ENCODE assay signal across 22 cellular contexts in the genomic region with DNA sequence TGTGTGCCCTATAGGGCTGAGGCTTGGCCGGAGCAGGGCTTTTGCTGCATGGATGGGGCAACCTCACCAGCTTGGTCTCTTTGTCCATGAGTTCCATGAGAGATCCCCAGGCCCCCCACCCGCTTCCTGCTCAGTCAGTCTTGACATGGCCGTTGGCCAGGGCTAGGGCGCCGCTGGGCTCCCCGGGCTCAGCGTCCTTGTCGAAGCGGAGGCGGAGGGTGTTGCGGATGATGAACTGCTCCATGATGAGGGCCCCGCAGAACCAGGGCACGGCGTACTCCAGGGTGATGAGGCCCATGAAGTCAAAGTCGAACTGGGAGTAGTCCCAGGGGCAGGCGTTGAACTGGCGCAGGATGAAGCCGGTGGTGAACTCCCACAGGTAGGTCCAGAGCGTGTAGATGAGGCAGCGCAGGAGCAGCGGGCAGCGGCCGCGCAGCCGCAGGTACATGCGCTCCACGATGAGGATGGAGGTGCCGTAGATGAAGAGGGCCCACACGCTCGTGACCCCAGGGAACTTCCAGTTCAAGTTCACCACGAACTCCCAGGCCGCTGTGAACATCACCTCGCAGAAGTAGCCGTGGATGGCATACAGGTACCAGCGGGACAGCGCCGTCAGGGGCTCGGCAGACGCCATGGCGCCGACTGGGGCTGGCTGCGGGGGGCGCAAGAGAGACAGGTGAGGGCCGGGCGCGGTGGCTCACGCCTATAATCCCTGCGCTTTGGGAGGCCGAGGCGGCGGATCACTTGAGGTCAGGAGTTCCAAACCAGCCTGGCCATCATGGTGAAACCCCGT. TPM values are rescaled to one million over a fixed set of nuclear protein-coding genes. Genes with fewer than 3 reads are reported as not detected.
A peak's percentile ranks its signal among the peaks of the same experiment; 100 is the strongest.
DNase-seq lines count a peak whose midpoint lies in the region; ATAC-seq, FAIRE-seq and TF ChIP-seq lines count a peak whose summit lies in the region.
"Had no signal": no experiment of that assay in that cellular context is flagged by ENCODE, and none has a peak within 500 bp of the region (broad histone marks: within the 10 kb centered on the region; RNA-seq: fewer than 3 reads in every experiment).

No MANE protein-coding gene starts in this region.

- TF ChIP-seq CTCF in upper lobe of right lung (IDR thresholded peaks at IDR 0.05), result no peak

- H3K27ac ChIP-seq in BLaER1, result no peak overlapping the region
- no peak overlapping the region for H3K27ac ChIP-seq in neuronal stem cell (replicated peaks; ENCODE audit: low read length)
- H3K27ac ChIP-seq in upper lobe of right lung, result no peak overlapping the region
- H3K27ac ChIP-seq: 22Rv1, A549, GM23248 had no signal

- no peaks in the 10 kb centered on the region for H4K20me1 ChIP-seq in BLaER1

- H2AFZ ChIP-seq in neuronal stem cell (ENCODE audit: low read length), result no peak overlapping the region
- H2AFZ ChIP-seq: GM23248 had no signal

- no peak overlapping the region for H2AK5ac ChIP-seq in neuronal stem cell (ENCODE audit: low read depth, low read length)

- no peak for DNase-seq in HTR-8/SVneo (ENCODE audit: insufficient read length, low spot score)
- no peak for DNase-seq in neuronal stem cell (ENCODE audit: low spot score)
- DNase-seq in upper lobe of right lung, result no peak
- DNase-seq in NCI-H2171 (lab: John Stamatoyannopoulos, UW), result no peak
- DNase-seq in SW 1271 (lab: John Stamatoyannopoulos, UW), result no peak
- no peak for DNase-seq in DMS 273 (lab: John Stamatoyannopoulos, UW; ENCODE audit: unreplicated experiment)
- DNase-seq: AML-193; Calu3; CD8-positive, alpha-beta T cell; DMS 273 treated with DMSO at 0.1 percent for 48 hours; DMS53; DND-41; EL; GM23248; H9 had no signal

- H3K9me3 ChIP-seq in BLaER1 (no peaks in the 10 kb centered on the region), neuronal stem cell (replicated peaks in 1 of 2; ENCODE audit: control insufficient read depth in 2 of 2, insufficient read depth in 1 of 2, low read depth in 1 of 2, low read length in 2 of 2) (no peaks in the 10 kb centered on the region), upper lobe of right lung (no peaks in the 10 kb centered on the region)
- H3K9me3 ChIP-seq: A549 had no signal

- H3K18ac ChIP-seq in neuronal stem cell (ENCODE audit: low read length), result peak overlapping the region; percentile 2

- H3K4ac ChIP-seq in neuronal stem cell (ENCODE audit: low read length), result no peak overlapping the region

- H2BK15ac ChIP-seq in neuronal stem cell (ENCODE audit: low read length), result no peak overlapping the region

- H3K23ac ChIP-seq in neuronal stem cell (ENCODE audit: low read depth, low read length, poor library complexity), result peak overlapping the region; percentile 44

- no peak overlapping the region for H4K8ac ChIP-seq in neuronal stem cell (ENCODE audit: low read depth, low read length)

- peak overlapping the region; percentile 8; the same call in 1 of the 2 replicates for H3K4me2 ChIP-seq in BLaER1
- H3K4me2 ChIP-seq in neuronal stem cell (ENCODE audit: insufficient read depth, low read length, poor library complexity, severe bottlenecking), result no peak overlapping the region
- H3K4me2 ChIP-seq: A549 had no signal

- peak; percentile 62 for FAIRE-seq in HTR-8/SVneo (lab: Jason Lieb, UNC)
- FAIRE-seq: A549, GM12878, GM19239, HepG2 had no signal

- intact Hi-C loops in upper lobe of right lung (cut with DNase I), result no loop called here

- H3K36me3 ChIP-seq in BLaER1 (no peaks in the 10 kb centered on the region), neuronal stem cell (replicated peaks in 1 of 2; ENCODE audit: control insufficient read depth in 2 of 2, insufficient read depth in 2 of 2, low read length in 2 of 2) (no peaks in the 10 kb centered on the region), upper lobe of right lung (no peaks in the 10 kb centered on the region)

- WGBS in neuronal stem cell (ENCODE audit: extremely low coverage in 2 of 2, insufficient read length in 2 of 2, insufficient replicate concordance in 1 of 2), 2 donors, result no CpG with 5 or more reads among the region's 52 CpGs

- no peak overlapping the region for H2BK5ac ChIP-seq in neuronal stem cell (ENCODE audit: low read length)

- no peak overlapping the region for H4K91ac ChIP-seq in neuronal stem cell (ENCODE audit: low read depth, low read length, poor library complexity)

- peak; percentile 7 for ATAC-seq in upper lobe of right lung
- ATAC-seq: A549; CD8-positive, alpha-beta T cell; GM12878; HepG2 had no signal

- H3K9ac ChIP-seq in BLaER1, result no peak overlapping the region
- peak overlapping the region; percentile 12 for H3K9ac ChIP-seq in neuronal stem cell (ENCODE audit: low read depth, low read length, poor library complexity)
- H3K9ac ChIP-seq: GM23248 had no signal

- H3K27me3 ChIP-seq in BLaER1, result no peaks in the 10 kb centered on the region
- H3K27me3 ChIP-seq in neuronal stem cell (ENCODE audit: control insufficient read depth in 3 of 3, insufficient read depth in 3 of 3, low read depth in 1 of 3, low read length in 3 of 3), result peaks cover 0 to 2% (median 0%) of the 10 kb centered on the region in 3 experiments
- no peaks in the 10 kb centered on the region for H3K27me3 ChIP-seq in upper lobe of right lung

- H3K14ac ChIP-seq in neuronal stem cell (ENCODE audit: low read length), result no peak overlapping the region

- no peak overlapping the region for H2BK120ac ChIP-seq in neuronal stem cell (ENCODE audit: low read depth, low read length)

- no peak overlapping the region for H3K4me3 ChIP-seq in BLaER1
- no peak overlapping the region for H3K4me3 ChIP-seq in neuronal stem cell (ENCODE audit: low read length in 2 of 2)
- no peak overlapping the region for H3K4me3 ChIP-seq in upper lobe of right lung
- H3K4me3 ChIP-seq: A549, GM12878, GM23248 had no signal

- no peak overlapping the region for H2BK12ac ChIP-seq in neuronal stem cell (ENCODE audit: low read length)

- H3K4me1 ChIP-seq in BLaER1 (peaks cover 21% of the 10 kb centered on the region), neuronal stem cell (ENCODE audit: control insufficient read depth in 2 of 2, insufficient read depth in 1 of 2, low read depth in 1 of 2, low read length in 2 of 2) (no peaks in the 10 kb centered on the region), upper lobe of right lung (no peaks in the 10 kb centered on the region)
- H3K4me1 ChIP-seq: A549 had no signal

- H3K79me1 ChIP-seq in neuronal stem cell (ENCODE audit: low read depth, low read length), result no peaks in the 10 kb centered on the region

RNA-seq across cellular contexts. Expression of a gene that starts 15.0 kb away (rescaled TPM):
- polyA plus RNA-seq in neuronal stem cell (2013, experiment 1 of 2), result 0.14 TPM
- 0.26 TPM for polyA plus RNA-seq in neuronal stem cell (2013, experiment 2 of 2)
- total RNA-seq in upper lobe of right lung, result 5.4 TPM

RNA-seq across cellular contexts. Expression of a gene that starts 59.6 kb away (rescaled TPM):
- polyA plus RNA-seq in neuronal stem cell (2013, experiment 1 of 2), result 7.7 TPM
- polyA plus RNA-seq in neuronal stem cell (2013, experiment 2 of 2), result 8.2 TPM
- 2.3 TPM for total RNA-seq in upper lobe of right lung
- polyA plus RNA-seq: IgD-negative memory B cell had no signal
